Comparison of ENCODE assay signal across 28 cellular contexts in the genomic region with DNA sequence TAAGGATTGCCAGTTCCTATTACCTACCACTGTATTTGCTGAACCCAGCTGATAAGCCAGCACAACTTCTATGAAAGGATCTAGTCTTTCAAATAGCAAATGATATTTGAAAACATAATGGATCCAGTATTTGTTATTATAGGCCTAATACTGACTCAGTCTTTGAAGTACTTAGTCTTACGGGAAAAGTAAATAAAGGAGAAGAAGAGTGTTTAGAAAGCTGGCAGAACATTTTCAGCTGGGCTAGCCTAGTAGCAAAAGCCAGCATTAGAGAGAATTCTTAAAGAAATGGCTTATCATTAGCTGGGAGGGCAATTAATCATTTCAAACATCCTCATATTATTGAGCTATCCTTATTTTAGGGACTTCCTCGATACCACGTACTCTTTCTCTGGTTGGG.
"Had no signal": no experiment of that assay in that cellular context is flagged by ENCODE, and none has a peak within 500 bp of the region (broad histone marks: within the 10 kb centered on the region; RNA-seq: fewer than 3 reads in every experiment).

No MANE protein-coding gene starts in this region.

- H3K27me3 Mint-ChIP-seq: activated CD4-positive, alpha-beta T cell treated with anti-CD3 and anti-CD28 coated beads for 36 hours; activated CD8-positive, alpha-beta memory T cell treated with anti-CD3 and anti-CD28 coated beads, Interleukin-2, amount 10 ng/mL, durations not matched to agents 7 days and 5 days; activated naive CD8-positive, alpha-beta T cell treated with anti-CD3 and anti-CD28 coated beads for 36 hours; brain had no signal

- H3K9ac ChIP-seq: parathyroid adenoma had no signal

- H3K4me2 ChIP-seq: smooth muscle cell had no signal

- ATAC-seq: activated CD4-positive, alpha-beta T cell treated with anti-CD3 and anti-CD28 coated beads for 36 hours; activated CD8-positive, alpha-beta memory T cell treated with anti-CD3 and anti-CD28 coated beads, Interleukin-2, amount 10 ng/mL, durations not matched to agents 7 days and 5 days; activated CD8-positive, alpha-beta T cell treated with anti-CD3 and anti-CD28 coated beads, Interleukin-2, amount 10 ng/mL, durations not matched to agents 7 days and 5 days; gastrocnemius medialis; left cardiac atrium had no signal

- DNase-seq: activated CD4-positive, alpha-beta T cell treated with anti-CD3 and anti-CD28 coated beads for 36 hours; activated CD4-positive, CD25-positive, alpha-beta regulatory T cell; activated CD8-positive, alpha-beta memory T cell treated with anti-CD3 and anti-CD28 coated beads, Interleukin-2, amount 10 ng/mL, durations not matched to agents 7 days and 5 days; activated CD8-positive, alpha-beta T cell treated with anti-CD3 and anti-CD28 coated beads, Interleukin-2, amount 10 ng/mL, durations not matched to agents 7 days and 5 days; activated effector memory CD4-positive, alpha-beta T cell treated with Interleukin-2 at 50 U/mL for 16 hours; activated naive CD4-positive, alpha-beta T cell treated with Interleukin-2 at 50 U/mL for 16 hours; activated naive CD8-positive, alpha-beta T cell treated with anti-CD3 and anti-CD28 coated beads for 36 hours; adrenal gland; aorta; dorsolateral prefrontal cortex; effector memory CD4-positive, alpha-beta T cell; gastrocnemius medialis; glutamatergic neuron; left cardiac atrium; naive B cell; nucleus accumbens; stimulated activated CD4-positive, alpha-beta T cell treated with anti-CD3 and anti-CD28 coated beads, Interleukin-2, amount 100 ng/mL, for 24 hours; stimulated activated naive CD4-positive, alpha-beta T cell treated with Interleukin-2 at 50 U/mL for 16 hours; testis; transverse colon had no signal

- H3K27ac Mint-ChIP-seq: activated CD4-positive, alpha-beta T cell treated with anti-CD3 and anti-CD28 coated beads for 36 hours; activated CD8-positive, alpha-beta memory T cell treated with anti-CD3 and anti-CD28 coated beads, Interleukin-2, amount 10 ng/mL, durations not matched to agents 7 days and 5 days; activated CD8-positive, alpha-beta T cell treated with anti-CD3 and anti-CD28 coated beads, Interleukin-2, amount 10 ng/mL, durations not matched to agents 7 days and 5 days; activated naive CD8-positive, alpha-beta T cell treated with anti-CD3 and anti-CD28 coated beads for 36 hours; brain; mesothelial cell of epicardium; naive B cell had no signal

- H3K27me3 ChIP-seq: gastrocnemius medialis, right atrium auricular region, testis, transverse colon had no signal

- H3K4me1 Mint-ChIP-seq: activated CD4-positive, alpha-beta T cell treated with anti-CD3 and anti-CD28 coated beads for 36 hours; activated CD8-positive, alpha-beta memory T cell treated with anti-CD3 and anti-CD28 coated beads, Interleukin-2, amount 10 ng/mL, durations not matched to agents 7 days and 5 days; activated naive CD8-positive, alpha-beta T cell treated with anti-CD3 and anti-CD28 coated beads for 36 hours; brain; mesothelial cell of epicardium; naive B cell had no signal

- H3K9me3 ChIP-seq: adrenal gland, gastrocnemius medialis, right atrium auricular region, testis, transverse colon had no signal

- H3K36me3 ChIP-seq: adrenal gland, gastrocnemius medialis, right atrium auricular region, transverse colon had no signal

- H3K4me1 ChIP-seq: adrenal gland, gastrocnemius medialis, parathyroid adenoma, right atrium auricular region, testis had no signal

- H2AFZ ChIP-seq: parathyroid adenoma had no signal

- H3K9me3 Mint-ChIP-seq: activated naive CD8-positive, alpha-beta T cell treated with anti-CD3 and anti-CD28 coated beads for 36 hours; brain; mesothelial cell of epicardium; naive B cell had no signal

- FAIRE-seq: keratinocyte, urothelium cell line had no signal

- H3K27ac ChIP-seq: adrenal gland, coronary artery, dorsolateral prefrontal cortex, gastrocnemius medialis, parathyroid adenoma, right atrium auricular region, testis, transverse colon had no signal

- H3K4me3 Mint-ChIP-seq: activated CD4-positive, alpha-beta T cell treated with anti-CD3 and anti-CD28 coated beads for 36 hours; activated CD8-positive, alpha-beta memory T cell treated with anti-CD3 and anti-CD28 coated beads, Interleukin-2, amount 10 ng/mL, durations not matched to agents 7 days and 5 days; activated CD8-positive, alpha-beta T cell treated with anti-CD3 and anti-CD28 coated beads, Interleukin-2, amount 10 ng/mL, durations not matched to agents 7 days and 5 days; activated naive CD8-positive, alpha-beta T cell treated with anti-CD3 and anti-CD28 coated beads for 36 hours; brain; mesothelial cell of epicardium; naive B cell had no signal

- H3K79me2 ChIP-seq: parathyroid adenoma had no signal

- H3K36me3 Mint-ChIP-seq: activated CD8-positive, alpha-beta memory T cell treated with anti-CD3 and anti-CD28 coated beads, Interleukin-2, amount 10 ng/mL, durations not matched to agents 7 days and 5 days; activated naive CD8-positive, alpha-beta T cell treated with anti-CD3 and anti-CD28 coated beads for 36 hours; brain; mesothelial cell of epicardium; naive B cell had no signal

- H3K4me3 ChIP-seq: adrenal gland, coronary artery, dorsolateral prefrontal cortex, gastrocnemius medialis, right atrium auricular region, smooth muscle cell, testis, transverse colon had no signal
